Comparison of ENCODE assay signal across 9 cellular contexts in the genomic region with DNA sequence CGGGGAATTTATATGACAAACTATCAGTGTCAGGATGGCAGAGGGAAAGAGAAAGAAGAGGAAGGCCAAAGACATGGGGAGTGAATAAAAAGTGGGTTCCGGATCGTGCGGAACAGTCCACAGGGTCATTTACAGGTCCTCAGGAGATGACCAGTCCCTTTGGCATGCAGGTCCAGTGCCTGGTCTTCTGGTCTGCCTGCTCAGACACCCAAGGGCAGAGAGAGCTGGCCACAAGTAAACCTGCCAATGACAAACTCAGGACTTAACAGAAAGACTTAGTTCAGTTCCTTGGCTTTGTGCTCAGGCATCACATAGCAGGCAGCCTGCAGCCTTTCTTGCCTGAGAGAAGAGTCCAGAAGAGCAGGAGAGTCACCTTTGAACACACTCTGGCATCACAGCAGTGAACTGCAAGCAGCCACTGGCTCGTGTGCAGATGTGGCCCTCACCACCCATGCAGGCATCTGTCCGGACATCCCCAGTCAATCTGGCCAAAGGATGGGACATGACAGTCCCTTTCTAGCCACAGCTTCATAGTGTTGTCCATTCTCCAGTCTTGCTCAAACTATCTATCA. TPM values are rescaled to one million over a fixed set of nuclear protein-coding genes. Genes with fewer than 3 reads are reported as not detected.
DNase-seq lines count a peak whose midpoint lies in the region; ATAC-seq lines count a peak whose summit lies in the region.
"Had no signal": no experiment of that assay in that cellular context is flagged by ENCODE, and none has a peak within 500 bp of the region (broad histone marks: within the 10 kb centered on the region; RNA-seq: fewer than 3 reads in every experiment).

No MANE protein-coding gene starts in this region.

- H3K27ac Mint-ChIP-seq in stimulated activated memory B cell treated with anti-CD40 and anti-IgM and Interleukin-4, amounts not matched to agents 10 μg/mL and 1 μg/mL and 100 μg/mL, for 72 hours: no peak overlapping the region

- H3K4me1 ChIP-seq in mesodermal cell (ENCODE audit: control insufficient read depth, insufficient read depth, low read length, poor library complexity, severe bottlenecking): peaks cover 16% of the 10 kb centered on the region

- H3K4me3 ChIP-seq in mesodermal cell (ENCODE audit: extremely low read depth, insufficient read depth, low read length, poor library complexity, severe bottlenecking): no peak overlapping the region

- WGBS in mesodermal cell (ENCODE audit: insufficient coverage in 2 of 2), 2 experiments: 89 to 95% methylated on average over 5 of the region's 6 CpGs

- H3K27ac ChIP-seq in mesodermal cell (ENCODE audit: low read depth, low read length, severe bottlenecking): peak overlapping the region; percentile 62
- H3K27ac ChIP-seq: HL-60 had no signal

- DNase-seq in Daoy (ENCODE audit: low read depth) (peak; percentile 91), RPMI7951 (ENCODE audit: low read depth) (peak; percentile 99), ecto neural progenitor cell (ENCODE audit: low spot score) (peak; percentile 67), NCI-H510A (lab: John Stamatoyannopoulos, UW) (no peak)
- no peak for DNase-seq in stimulated activated CD4-positive, alpha-beta T cell treated with anti-CD3 and anti-CD28 coated beads, Interleukin-15, amount 100 ng/mL, for 24 hours

- no peak for ATAC-seq in stimulated activated memory B cell treated with anti-CD40 and anti-IgM and Interleukin-4, amounts not matched to agents 10 μg/mL and 1 μg/mL and 100 μg/mL, for 72 hours
- no peak for ATAC-seq in GM19452 (IDR thresholded peaks at IDR 0.05; ENCODE audit: unreplicated experiment)

- peaks cover 66% of the 10 kb centered on the region for H3K36me3 Mint-ChIP-seq in stimulated activated memory B cell treated with anti-CD40 and anti-IgM and Interleukin-4, amounts not matched to agents 10 μg/mL and 1 μg/mL and 100 μg/mL, for 72 hours

- H3K9me3 Mint-ChIP-seq in stimulated activated memory B cell treated with anti-CD40 and anti-IgM and Interleukin-4, amounts not matched to agents 10 μg/mL and 1 μg/mL and 100 μg/mL, for 72 hours: no peaks in the 10 kb centered on the region

- H3K4me1 Mint-ChIP-seq in stimulated activated memory B cell treated with anti-CD40 and anti-IgM and Interleukin-4, amounts not matched to agents 10 μg/mL and 1 μg/mL and 100 μg/mL, for 72 hours: peaks cover 36% of the 10 kb centered on the region

- H3K9me3 ChIP-seq in mesodermal cell (ENCODE audit: control insufficient read depth, low read length): no peaks in the 10 kb centered on the region

- no peaks in the 10 kb centered on the region for H3K27me3 Mint-ChIP-seq in stimulated activated memory B cell treated with anti-CD40 and anti-IgM and Interleukin-4, amounts not matched to agents 10 μg/mL and 1 μg/mL and 100 μg/mL, for 72 hours

- H3K4me3 Mint-ChIP-seq in stimulated activated memory B cell treated with anti-CD40 and anti-IgM and Interleukin-4, amounts not matched to agents 10 μg/mL and 1 μg/mL and 100 μg/mL, for 72 hours: no peak overlapping the region

- peaks cover 42% of the 10 kb centered on the region for H3K36me3 ChIP-seq in mesodermal cell (ENCODE audit: control insufficient read depth, insufficient read depth, low read length)

RNA-seq across cellular contexts. Expression of a gene that starts 14.0 kb away (rescaled TPM):
- 16.2 and 19.1 TPM in 2 replicates for total RNA-seq in Daoy (2014; rRNA removed; shearing (Covaris generic))
- total RNA-seq in RPMI7951 (2014; rRNA removed; shearing (Covaris generic)): 21.3 and 23.5 TPM in 2 replicates
- 23.5 TPM for polyA plus RNA-seq in mesodermal cell (2013, experiment 1 of 2)
- polyA plus RNA-seq in mesodermal cell (2013, experiment 2 of 2): 20.0 TPM

RNA-seq across cellular contexts. Expression of a gene that starts 14.2 kb away (rescaled TPM):
- total RNA-seq in Daoy (2014; rRNA removed; shearing (Covaris generic)): 136 and 166 TPM in 2 replicates
- total RNA-seq in RPMI7951 (2014; rRNA removed; shearing (Covaris generic)): 116 and 147 TPM in 2 replicates
- polyA plus RNA-seq in mesodermal cell (2013, experiment 1 of 2): 52.9 TPM
- polyA plus RNA-seq in mesodermal cell (2013, experiment 2 of 2): 44.8 TPM

RNA-seq across cellular contexts. Expression of a gene that starts 43.2 kb away (rescaled TPM):
- 176 and 199 TPM in 2 replicates for total RNA-seq in Daoy (2014; rRNA removed; shearing (Covaris generic))
- total RNA-seq in RPMI7951 (2014; rRNA removed; shearing (Covaris generic)): 131 and 142 TPM in 2 replicates
- polyA plus RNA-seq in mesodermal cell (2013, experiment 1 of 2): 76.5 TPM
- 73.5 TPM for polyA plus RNA-seq in mesodermal cell (2013, experiment 2 of 2)

RNA-seq across cellular contexts. Expression of a gene that starts 53.5 kb away (rescaled TPM):
- 29.2 and 34.9 TPM in 2 replicates for total RNA-seq in Daoy (2014; rRNA removed; shearing (Covaris generic))
- total RNA-seq in RPMI7951 (2014; rRNA removed; shearing (Covaris generic)): 46.1 and 49.3 TPM in 2 replicates
- 158 TPM for polyA plus RNA-seq in mesodermal cell (2013, experiment 1 of 2)
- polyA plus RNA-seq in mesodermal cell (2013, experiment 2 of 2): 135 TPM

Comparison
In these comparisons a context has a peak if more than half of its experiments do, and no peak if none do; other contexts are left out.
1. DNase-seq: peak in Daoy (single experiment), RPMI7951 (single experiment) and ecto neural progenitor cell (single experiment); none in stimulated activated CD4-positive, alpha-beta T cell treated with anti-CD3 and anti-CD28 coated beads, Interleukin-15, amount 100 ng/mL, for 24 hours (single experiment) and NCI-H510A (single experiment).